ENCODE assay signal across 8 cellular contexts in the genomic region with DNA sequence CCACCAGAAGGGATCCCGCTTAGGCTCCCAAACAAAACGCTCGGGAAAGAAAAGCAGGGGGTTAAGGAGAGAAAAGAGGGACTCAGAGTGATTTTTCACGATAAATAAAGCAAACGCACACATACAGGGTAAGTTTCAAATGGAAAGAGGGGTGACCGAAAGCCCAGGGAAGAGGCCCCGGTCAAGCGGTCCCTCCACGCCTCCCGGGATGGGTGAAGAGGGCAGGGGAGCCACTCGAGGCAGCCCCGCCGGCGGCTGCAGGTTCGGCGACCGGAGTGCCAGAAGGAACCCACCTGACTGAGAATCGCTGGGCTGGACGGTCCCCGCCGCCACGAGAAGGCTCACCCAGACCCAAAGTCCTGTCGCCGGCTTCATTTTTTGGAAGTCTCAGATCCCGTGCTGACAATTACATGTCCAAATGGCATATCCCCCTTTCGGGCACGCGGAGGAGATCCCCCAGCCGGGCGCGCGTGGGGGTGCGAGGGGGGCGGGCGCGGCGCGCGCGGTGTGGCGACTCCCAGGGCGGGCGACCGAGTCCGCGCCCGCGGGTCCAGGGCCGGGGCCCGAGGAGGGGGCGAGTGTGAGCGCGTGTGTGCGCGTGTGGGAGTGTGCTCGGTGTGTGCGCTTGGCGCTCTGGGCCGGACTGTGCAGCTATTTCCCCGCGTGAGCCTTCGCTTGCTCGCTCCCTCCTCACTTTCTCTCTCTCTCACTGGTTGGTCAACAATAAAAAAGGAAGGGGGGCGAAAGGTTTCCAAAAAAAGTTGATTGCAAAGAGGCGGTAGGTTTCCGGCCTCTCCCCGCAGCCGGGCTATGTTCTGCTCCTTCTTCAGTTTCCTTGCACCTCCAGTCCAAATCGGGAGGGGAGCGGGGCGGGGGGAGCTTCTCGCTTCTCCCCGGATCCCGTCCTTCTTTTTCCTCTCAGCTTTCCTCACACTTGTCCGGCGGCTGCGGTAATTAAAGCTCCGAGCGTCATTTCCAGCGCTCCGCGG. TPM values are rescaled to one million over a fixed set of nuclear protein-coding genes. Genes with fewer than 3 reads are reported as not detected.
DNase-seq lines count a peak whose midpoint lies in the region; ATAC-seq and TF ChIP-seq lines count a peak whose summit lies in the region.

A gene (minus strand): TSS at position 647 of the 989 bp plus-strand sequence. CDS start 272 bp downstream, at position 375.

- peak; percentile 15 for DNase-seq in ELF-1 (ENCODE audit: low read depth, low spot score)
- DNase-seq in LNCaP clone FGC (ENCODE audit: low read depth), result no peak
- peak; percentile 3 for DNase-seq in dermis blood vessel endothelial cell
- DNase-seq in lung (ENCODE audit: low spot score), result peak; percentile 45
- no peak for DNase-seq in NCI-H1092 treated with DMSO at 0.1 percent for 48 hours (lab: John Stamatoyannopoulos, UW)
- DNase-seq in stimulated activated CD4-positive, alpha-beta T cell treated with anti-CD3 and anti-CD28 coated beads, Interleukin-1b, Interleukin-23, amount 100 ng/mL, for 48 hours, result no peak

- H3K36me3 ChIP-seq in lung (ENCODE audit: control insufficient read depth in 2 of 2, insufficient read depth in 2 of 2, low read length in 2 of 2) (no peaks in the 10 kb centered on the region), thymus (ENCODE audit: control insufficient read depth, insufficient read depth) (no peaks in the 10 kb centered on the region)

- ATAC-seq in lung (ENCODE audit: insufficient read depth, low FRiP score) (peak; percentile 21), HG03095 (IDR thresholded peaks at IDR 0.05; ENCODE audit: unreplicated experiment) (no peak)

- peak within 1 kb of the TSS; percentile 39 to 62 for H3K27ac ChIP-seq in lung (ENCODE audit: low read depth in 1 of 2, low read length in 1 of 2)
- H3K27ac ChIP-seq in thymus (ENCODE audit: low read depth), result no peak within 1 kb of the TSS

- H3K4me3 ChIP-seq in LNCaP clone FGC (ENCODE audit: low read depth, low read length) (peak within 1 kb of the TSS; percentile 46), lung (peak within 1 kb of the TSS; percentile 56), thymus (ENCODE audit: low read length) (peak within 1 kb of the TSS; percentile 21)

- 1% methylated on average over 82 of the region's 82 CpGs for WGBS in lung, 2 donors
- 2% methylated on average over 82 of the region's 82 CpGs for WGBS in thymus

- peaks cover 0 to 12% of the 10 kb centered on the region in 2 donors for H3K4me1 ChIP-seq in lung (ENCODE audit: control insufficient read depth in 2 of 2, insufficient read depth in 2 of 2, low read length in 2 of 2)
- H3K4me1 ChIP-seq in thymus (ENCODE audit: control insufficient read depth, insufficient read depth, low read length), result no peaks in the 10 kb centered on the region

- no peaks in the 10 kb centered on the region for H3K9me3 ChIP-seq in lung (ENCODE audit: control insufficient read depth in 2 of 2, insufficient read depth in 1 of 2, low read length in 1 of 2)
- peaks cover 1% of the 10 kb centered on the region for H3K9me3 ChIP-seq in thymus (ENCODE audit: control insufficient read depth)

- no peak for TF ChIP-seq CTCF in LNCaP clone FGC (IDR thresholded peaks at IDR 0.05; ENCODE audit: control insufficient read depth, extremely low read depth, insufficient read depth)
- no peak for TF ChIP-seq CTCF in lung (IDR thresholded peaks at IDR 0.05; ENCODE audit: control extremely low read depth, extremely low read depth)

- H3K27me3 ChIP-seq in lung (ENCODE audit: control insufficient read depth, insufficient read depth) (no peaks in the 10 kb centered on the region), thymus (ENCODE audit: control insufficient read depth, insufficient read depth) (peaks cover 49% of the 10 kb centered on the region)

RNA-seq across cellular contexts. Expression of the gene that starts here (rescaled TPM):
- total RNA-seq in dermis blood vessel endothelial cell, result 0.14 and 0.17 TPM in 2 replicates
- total RNA-seq in lung, result 10 to 100 TPM in 1 of 2 donors, 1 to 10 TPM in 1; 9.4 to 16.8 TPM
- polyA plus RNA-seq in lung, result 1 to 10 TPM in 1 of 2 donors, under 1 TPM in 1; 0.41 to 1.1 TPM
- polyA plus RNA-seq in thymus, result 0.16 TPM

Comparison
In these comparisons a context has a peak if more than half of its experiments do, and no peak if none do; other contexts are left out.
1. Peak in DNase-seq in dermis blood vessel endothelial cell; RNA of the gene not detected or under 1 TPM.
2. DNase-seq: peak in ELF-1 (single experiment) and lung (single experiment); none in LNCaP clone FGC (single experiment), NCI-H1092 treated with DMSO at 0.1 percent for 48 hours (single experiment) and stimulated activated CD4-positive, alpha-beta T cell treated with anti-CD3 and anti-CD28 coated beads, Interleukin-1b, Interleukin-23, amount 100 ng/mL, for 48 hours (single experiment).
3. Peak in every context shown above with its lines, with median percentiles within 50 percentile points of each other: H3K4me3 ChIP-seq.